In the genomic region with DNA sequence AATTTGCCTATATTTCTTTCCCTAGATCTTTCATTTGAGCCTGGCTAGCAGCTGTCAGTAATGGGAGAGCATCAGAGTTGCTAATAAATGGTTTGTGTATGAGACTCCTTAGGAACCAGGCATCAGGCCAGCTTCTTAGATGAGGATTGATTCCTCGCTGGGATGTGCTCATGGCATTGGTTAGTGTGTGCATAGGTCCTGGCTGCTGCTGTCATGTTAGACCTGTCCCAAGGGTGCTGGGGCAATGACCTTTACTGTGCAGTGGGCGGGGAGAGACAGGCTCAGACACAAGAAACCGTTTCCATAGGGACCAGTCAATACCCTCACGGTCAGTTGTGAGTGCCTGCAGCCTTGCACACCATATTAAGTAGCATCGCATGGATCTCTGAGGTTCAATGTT, we compare ENCODE assay signal across 17 cellular contexts.
DNase-seq lines count a peak whose midpoint lies in the region; ATAC-seq and TF ChIP-seq lines count a peak whose summit lies in the region.
"Had no signal": no experiment of that assay in that cellular context is flagged by ENCODE, and none has a peak within 500 bp of the region (broad histone marks: within the 10 kb centered on the region; RNA-seq: fewer than 3 reads in every experiment).

No MANE protein-coding gene starts in this region.

- TF ChIP-seq CTCF in DND-41 (IDR thresholded peaks at IDR 0.05; ENCODE audit: borderline replicate concordance, extremely low read depth, low read length, poor library complexity, severe bottlenecking) = no peak

- H3K4me1 ChIP-seq in DND-41 (ENCODE audit: insufficient read depth, low read length) = peaks cover 17% of the 10 kb centered on the region

- H3K9ac ChIP-seq in DND-41 (ENCODE audit: low read depth, low read length) = no peak overlapping the region

- no peaks in the 10 kb centered on the region for H3K9me3 ChIP-seq in DND-41 (ENCODE audit: insufficient read depth, low read length, severe bottlenecking)

- H3K27me3 ChIP-seq in DND-41 (ENCODE audit: insufficient read depth, low read length, poor library complexity) = no peaks in the 10 kb centered on the region

- no peak for DNase-seq in DND-41
- peak; percentile 73 for DNase-seq in NCI-H69 (lab: John Stamatoyannopoulos, UW)
- peak; percentile 62 for DNase-seq in left lobe of liver (ENCODE audit: low spot score)
- no peak for DNase-seq in mesenteric fat pad (ENCODE audit: low spot score)
- DNase-seq in inferior parietal cortex (ENCODE audit: extremely low spot score) = no peak
- DNase-seq in islet precursor cell = no peak
- DNase-seq: activated CD4-positive, CD25-positive, alpha-beta regulatory T cell treated with anti-CD3 and anti-CD28 coated beads, Interleukin-2, amount 50 U/mL, for 72 hours; activated CD8-positive, alpha-beta memory T cell treated with anti-CD3 and anti-CD28 coated beads, Interleukin-2, amount 50 U/mL, for 48 hours; activated naive CD4-positive, alpha-beta T cell treated with anti-CD3 and anti-CD28 coated beads, Interleukin-2, amount 50 U/mL, for 16 hours; foreskin melanocyte; Kasumi-1; NCI-H187; NCI-H748 treated with DMSO at 0.1 percent for 48 hours; T-helper 1 cell had no signal

- ATAC-seq in DND-41 (ENCODE audit: insufficient read depth, low read depth) (no peak), GM19463 (IDR thresholded peaks at IDR 0.05; ENCODE audit: unreplicated experiment) (peak; percentile 27), left lobe of liver (peak; percentile 85), GM21717 (IDR thresholded peaks at IDR 0.05; ENCODE audit: unreplicated experiment) (no peak)

- no peak overlapping the region for H3K4me2 ChIP-seq in DND-41 (ENCODE audit: insufficient read depth, low read length)
- H3K4me2 ChIP-seq: smooth muscle cell had no signal

- no peaks in the 10 kb centered on the region for H4K20me1 ChIP-seq in DND-41 (ENCODE audit: insufficient read depth, low read length)

- H3K79me2 ChIP-seq in DND-41 (ENCODE audit: insufficient read depth, low read length) = no peaks in the 10 kb centered on the region

- H3K36me3 ChIP-seq in DND-41 (ENCODE audit: insufficient read depth, low read length) = no peaks in the 10 kb centered on the region

- H2AFZ ChIP-seq in DND-41 (ENCODE audit: low read depth, low read length) = no peak overlapping the region

- peak overlapping the region; percentile 63 for H3K27ac ChIP-seq in DND-41 (ENCODE audit: low read length)

- H3K4me3 ChIP-seq in DND-41 (ENCODE audit: low read depth in 1 of 2, low read length in 2 of 2) = no peak overlapping the region
- H3K4me3 ChIP-seq: smooth muscle cell had no signal

Comparison
In these comparisons a context has a peak if more than half of its experiments do, and no peak if none do; other contexts are left out.
1. ATAC-seq: peak in GM19463 (single experiment) and left lobe of liver (single experiment); none in DND-41 (single experiment) and GM21717 (single experiment).
2. DNase-seq: peak in NCI-H69 (single experiment) and left lobe of liver (single experiment); none in DND-41 (single experiment), mesenteric fat pad (single experiment), inferior parietal cortex (single experiment) and islet precursor cell (single experiment).